In the genomic region with DNA sequence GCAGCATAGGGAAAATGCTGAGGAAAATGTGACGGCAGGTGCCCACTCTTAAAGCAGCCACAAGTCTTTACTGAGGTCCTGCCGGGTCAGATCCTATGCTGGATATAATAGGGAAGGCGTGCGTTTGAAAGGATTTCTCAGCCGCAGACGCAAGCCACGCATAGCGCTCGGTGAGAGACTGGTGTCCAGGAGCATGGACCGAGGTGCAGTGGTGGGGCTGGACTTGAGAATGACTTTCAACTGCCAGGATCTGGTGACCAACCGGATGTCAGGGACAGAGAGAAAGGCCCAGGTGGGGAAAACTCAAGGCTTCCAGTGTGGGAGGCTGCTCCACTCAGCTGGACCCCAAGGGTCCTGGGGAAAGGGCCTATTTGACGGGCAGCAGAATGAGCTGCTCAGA, we compare ENCODE assay signal across 21 cellular contexts.
"Had no signal": no experiment of that assay in that cellular context is flagged by ENCODE, and none has a peak within 500 bp of the region (broad histone marks: within the 10 kb centered on the region; RNA-seq: fewer than 3 reads in every experiment).

No MANE protein-coding gene starts in this region.

- H3K4me3 Mint-ChIP-seq: memory B cell; naive thymus-derived CD4-positive, alpha-beta T cell; nephron; neural progenitor cell; stimulated activated effector memory CD8-positive, alpha-beta T cell treated with anti-CD3 and anti-CD28 coated beads, Interleukin-12 subunit alpha, Interleukin-12 subunit beta, amount 100 ng/mL, for 72 hours had no signal

- H3K27ac Mint-ChIP-seq: memory B cell, nephron, neural progenitor cell had no signal

- DNase-seq: cerebellar nuclear complex; dorsolateral prefrontal cortex; effector CD4-positive, alpha-beta T cell; left ventricle myocardium superior; naive thymus-derived CD4-positive, alpha-beta T cell; nucleus accumbens; ovary; stimulated activated CD4-positive, alpha-beta T cell treated with anti-CD3 and anti-CD28 coated beads, Interleukin-2, amount 100 ng/mL, for 24 hours; stimulated activated CD4-positive, alpha-beta T cell treated with anti-CD3 and anti-CD28 coated beads, Interleukin-4, amount 100 ng/mL, for 24 hours; stimulated activated naive CD4-positive, alpha-beta T cell treated with Interleukin-2 at 50 U/mL for 16 hours; stomach; thyroid gland; trophoblast cell had no signal

- H3K36me3 Mint-ChIP-seq: memory B cell; naive thymus-derived CD4-positive, alpha-beta T cell; neural progenitor cell; stimulated activated effector memory CD8-positive, alpha-beta T cell treated with anti-CD3 and anti-CD28 coated beads, Interleukin-12 subunit alpha, Interleukin-12 subunit beta, amount 100 ng/mL, for 72 hours had no signal

- H3K36me3 ChIP-seq: neural progenitor cell, ovary, prostate gland, right atrium auricular region, sigmoid colon, stomach, thyroid gland had no signal

- H3K27me3 ChIP-seq: ovary, right atrium auricular region, thyroid gland had no signal

- H3K4me1 Mint-ChIP-seq: memory B cell had no signal

- ATAC-seq: left ventricle myocardium superior; naive thymus-derived CD4-positive, alpha-beta T cell had no signal

- H3K9me3 Mint-ChIP-seq: memory B cell; naive thymus-derived CD4-positive, alpha-beta T cell; nephron; neural progenitor cell; stimulated activated effector memory CD8-positive, alpha-beta T cell treated with anti-CD3 and anti-CD28 coated beads, Interleukin-12 subunit alpha, Interleukin-12 subunit beta, amount 100 ng/mL, for 72 hours had no signal

- H3K9me3 ChIP-seq: ovary, prostate gland, right atrium auricular region, sigmoid colon, stomach, thyroid gland had no signal

- H3K4me3 ChIP-seq: dorsolateral prefrontal cortex, lung, neural progenitor cell, ovary, prostate gland, right atrium auricular region, sigmoid colon, stomach, thyroid gland had no signal

- H3K27ac ChIP-seq: dorsolateral prefrontal cortex, neural progenitor cell, ovary, prostate gland, right atrium auricular region, sigmoid colon, stomach, thyroid gland had no signal

- H3K4me1 ChIP-seq: right atrium auricular region, sigmoid colon, stomach had no signal
